ENCODE assay signal across 17 cellular contexts in the genomic region with DNA sequence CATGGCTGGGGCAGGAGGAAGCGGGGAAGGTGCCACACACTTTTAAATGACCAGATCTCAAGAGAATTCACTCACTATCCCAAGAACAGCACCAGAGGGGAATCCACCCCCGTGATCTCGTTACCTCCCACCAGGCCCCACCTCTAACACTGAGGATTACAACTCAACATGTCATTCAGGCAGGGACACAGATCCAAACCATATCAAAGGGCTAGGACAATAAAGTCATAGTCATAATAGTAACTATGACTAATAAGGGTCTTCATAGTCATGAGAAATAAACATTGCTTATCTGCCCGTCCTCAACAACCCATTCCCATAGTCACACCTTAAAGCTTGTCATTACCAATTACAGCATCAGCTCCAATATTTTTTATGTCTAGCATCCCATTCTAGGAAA.
DNase-seq lines count a peak whose midpoint lies in the region; ATAC-seq, FAIRE-seq and TF ChIP-seq lines count a peak whose summit lies in the region.
"Had no signal": no experiment of that assay in that cellular context is flagged by ENCODE, and none has a peak within 500 bp of the region (broad histone marks: within the 10 kb centered on the region; RNA-seq: fewer than 3 reads in every experiment).

No MANE protein-coding gene starts in this region.

- FAIRE-seq in D721Med (lab: Jason Lieb, UNC) = no peak
- FAIRE-seq: GM18507 had no signal

- no peaks in the 10 kb centered on the region for H3K36me3 Mint-ChIP-seq in activated naive CD4-positive, alpha-beta T cell treated with anti-CD3 and anti-CD28 coated beads for 36 hours (ENCODE audit: low read depth)
- no peaks in the 10 kb centered on the region for H3K36me3 Mint-ChIP-seq in activated naive CD4-positive, alpha-beta T cell treated with anti-CD3 and anti-CD28 coated beads, Interleukin-2, amount 10 ng/mL, durations not matched to agents 7 days and 5 days
- H3K36me3 Mint-ChIP-seq in nephron (ENCODE audit: low read depth) = no peaks in the 10 kb centered on the region
- H3K36me3 Mint-ChIP-seq: natural killer cell had no signal

- DNase-seq in activated naive CD4-positive, alpha-beta T cell treated with anti-CD3 and anti-CD28 coated beads for 36 hours = peak; percentile 35
- DNase-seq in activated naive CD4-positive, alpha-beta T cell treated with anti-CD3 and anti-CD28 coated beads, Interleukin-2, amount 10 ng/mL, durations not matched to agents 7 days and 5 days = no peak
- no peak for DNase-seq in NOMO-1 treated with DMSO at 0.1 percent for 48 hours (lab: John Stamatoyannopoulos, UW; ENCODE audit: unreplicated experiment)
- DNase-seq in D721Med (ENCODE audit: insufficient read length, low spot score) = no peak
- DNase-seq: activated CD4-positive, CD25-positive, alpha-beta regulatory T cell; GF-D8; H7; KG1; mammary epithelial cell; natural killer cell; NCI-H1105; NCI-H2171 had no signal

- H3K9me3 Mint-ChIP-seq in activated naive CD4-positive, alpha-beta T cell treated with anti-CD3 and anti-CD28 coated beads for 36 hours = no peaks in the 10 kb centered on the region
- H3K9me3 Mint-ChIP-seq in activated naive CD4-positive, alpha-beta T cell treated with anti-CD3 and anti-CD28 coated beads, Interleukin-2, amount 10 ng/mL, durations not matched to agents 7 days and 5 days = no peaks in the 10 kb centered on the region
- H3K9me3 Mint-ChIP-seq in nephron = no peaks in the 10 kb centered on the region

- H3K4me3 Mint-ChIP-seq in activated naive CD4-positive, alpha-beta T cell treated with anti-CD3 and anti-CD28 coated beads for 36 hours = no peak overlapping the region
- no peak overlapping the region for H3K4me3 Mint-ChIP-seq in activated naive CD4-positive, alpha-beta T cell treated with anti-CD3 and anti-CD28 coated beads, Interleukin-2, amount 10 ng/mL, durations not matched to agents 7 days and 5 days
- no peak overlapping the region for H3K4me3 Mint-ChIP-seq in nephron
- H3K4me3 Mint-ChIP-seq: natural killer cell had no signal

- ATAC-seq in GM19351 (IDR thresholded peaks at IDR 0.05; ENCODE audit: unreplicated experiment) = peak; percentile 50
- peak; percentile 40 for ATAC-seq in HG03439 (IDR thresholded peaks at IDR 0.05; ENCODE audit: unreplicated experiment)
- ATAC-seq in GM21526 (IDR thresholded peaks at IDR 0.05; ENCODE audit: low FRiP score, unreplicated experiment) = no peak
- ATAC-seq: natural killer cell had no signal

- H3K4me1 Mint-ChIP-seq in activated naive CD4-positive, alpha-beta T cell treated with anti-CD3 and anti-CD28 coated beads for 36 hours (ENCODE audit: low read depth) = peaks cover 19% of the 10 kb centered on the region
- H3K4me1 Mint-ChIP-seq in activated naive CD4-positive, alpha-beta T cell treated with anti-CD3 and anti-CD28 coated beads, Interleukin-2, amount 10 ng/mL, durations not matched to agents 7 days and 5 days = peaks cover 7% of the 10 kb centered on the region
- peaks cover 10% of the 10 kb centered on the region for H3K4me1 Mint-ChIP-seq in nephron

- no peak overlapping the region for H3K27ac Mint-ChIP-seq in activated naive CD4-positive, alpha-beta T cell treated with anti-CD3 and anti-CD28 coated beads for 36 hours
- H3K27ac Mint-ChIP-seq in activated naive CD4-positive, alpha-beta T cell treated with anti-CD3 and anti-CD28 coated beads, Interleukin-2, amount 10 ng/mL, durations not matched to agents 7 days and 5 days = no peak overlapping the region
- H3K27ac Mint-ChIP-seq in nephron = peak overlapping the region; percentile 36 to 82 (median 42)
- H3K27ac Mint-ChIP-seq: natural killer cell had no signal

- TF ChIP-seq CTCF in nephron (IDR thresholded peaks at IDR 0.05; ENCODE audit: unreplicated experiment in 3 of 3) (no peak), D721Med (IDR thresholded peaks at IDR 0.05; ENCODE audit: insufficient read depth, missing control alignments) (no peak)

- CTCF ChIA-PET in activated naive CD4-positive, alpha-beta T cell treated with anti-CD3 and anti-CD28 coated beads for 36 hours (lab: Charles Lee) = no interaction called here
- CTCF ChIA-PET in activated naive CD4-positive, alpha-beta T cell treated with anti-CD3 and anti-CD28 coated beads, Interleukin-2, amount 10 ng/mL, durations not matched to agents 7 days and 5 days (lab: Charles Lee) = no interaction called here

- peaks cover 5% of the 10 kb centered on the region for H3K27me3 Mint-ChIP-seq in activated naive CD4-positive, alpha-beta T cell treated with anti-CD3 and anti-CD28 coated beads for 36 hours (ENCODE audit: low read depth)
- no peaks in the 10 kb centered on the region for H3K27me3 Mint-ChIP-seq in activated naive CD4-positive, alpha-beta T cell treated with anti-CD3 and anti-CD28 coated beads, Interleukin-2, amount 10 ng/mL, durations not matched to agents 7 days and 5 days
- H3K27me3 Mint-ChIP-seq in nephron (ENCODE audit: low read depth) = no peaks in the 10 kb centered on the region

- intact Hi-C loops in activated naive CD4-positive, alpha-beta T cell treated with anti-CD3 and anti-CD28 coated beads for 36 hours (cut with micrococcal nuclease) = loop anchor here (2.0 to 5.0 kb wide), 2 partner anchors 66 to 718 kb away; a partner anchor contains a TSS

Comparison
In these comparisons a context has a peak if more than half of its experiments do, and no peak if none do; other contexts are left out.
1. H3K27ac Mint-ChIP-seq: peak in nephron (3 of 3); none in activated naive CD4-positive, alpha-beta T cell treated with anti-CD3 and anti-CD28 coated beads for 36 hours (single experiment) and activated naive CD4-positive, alpha-beta T cell treated with anti-CD3 and anti-CD28 coated beads, Interleukin-2, amount 10 ng/mL, durations not matched to agents 7 days and 5 days (single experiment).